ENCODE assay signal across 8 cellular contexts in the genomic region with DNA sequence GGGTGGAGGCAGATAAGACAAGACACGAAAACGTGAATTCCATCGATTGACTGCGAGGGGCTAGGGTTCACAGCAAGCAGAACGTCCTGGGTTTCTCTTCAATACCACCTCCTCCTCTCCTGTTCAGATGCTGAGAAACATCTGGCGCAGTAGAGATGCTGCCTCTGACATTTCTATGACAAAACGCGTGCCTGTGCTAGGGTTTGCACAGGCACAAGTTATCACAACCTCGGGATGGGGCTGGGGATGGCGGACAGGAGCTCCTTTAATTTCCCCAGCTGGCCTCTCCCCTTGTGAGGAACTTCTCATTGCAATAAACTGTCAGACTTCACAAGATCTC.
A peak's percentile ranks its signal among the peaks of the same experiment; 100 is the strongest.
DNase-seq lines count a peak whose midpoint lies in the region; ATAC-seq and TF ChIP-seq lines count a peak whose summit lies in the region.

No MANE protein-coding gene starts in this region.

- peak overlapping the region; percentile 99 for H3K18ac ChIP-seq in neuronal stem cell (ENCODE audit: low read length)

- peak overlapping the region; percentile 91 for H3K4me2 ChIP-seq in PC-3 (ENCODE audit: low read length)
- peak overlapping the region; percentile 89 for H3K4me2 ChIP-seq in neuronal stem cell (ENCODE audit: insufficient read depth, low read length, poor library complexity, severe bottlenecking)

- H3K14ac ChIP-seq in neuronal stem cell (ENCODE audit: low read length), result peak overlapping the region; percentile 83

- CTCF ChIA-PET in CD8-positive, alpha-beta T cell (lab: Charles Lee), result interaction anchor here (0.7 to 3.8 kb wide), 7 partner anchors 33 to 161 kb away, joined by 3 to 15 read pairs (median 4); no protein-coding TSS in a partner anchor
- CTCF ChIA-PET in PC-3 (lab: Charles Lee), result interaction anchor here (0.5 kb wide), 1 partner anchor 217 kb away, joined by 3 read pairs; no protein-coding TSS in a partner anchor

- H3K79me1 ChIP-seq in neuronal stem cell (ENCODE audit: low read depth, low read length), result peaks cover 5% of the 10 kb centered on the region

- no peaks in the 10 kb centered on the region for H3K9me3 ChIP-seq in CD8-positive, alpha-beta T cell (ENCODE audit: low read length)
- H3K9me3 ChIP-seq in PC-3 (ENCODE audit: low read length) (no peaks in the 10 kb centered on the region), neuronal stem cell (replicated peaks in 1 of 2; ENCODE audit: control insufficient read depth in 2 of 2, insufficient read depth in 1 of 2, low read depth in 1 of 2, low read length in 2 of 2) (no peaks in the 10 kb centered on the region)

- peak overlapping the region; percentile 18 for H2BK120ac ChIP-seq in neuronal stem cell (ENCODE audit: low read depth, low read length)

- POLR2A ChIA-PET in CD8-positive, alpha-beta T cell (lab: Charles Lee), result interaction anchor here (0.8 to 1.6 kb wide), 4 partner anchors 33 to 87 kb away, joined by 3 to 5 read pairs (median 4); no protein-coding TSS in a partner anchor
- POLR2A ChIA-PET in PC-3 (lab: Charles Lee; ENCODE audit: unreplicated experiment), result no interaction called here

- H3K4ac ChIP-seq in neuronal stem cell (ENCODE audit: low read length), result no peak overlapping the region

- peaks cover 57% of the 10 kb centered on the region for H3K79me2 ChIP-seq in PC-3 (ENCODE audit: low read length)

- H3K9me2 ChIP-seq in PC-3 (replicated peaks; ENCODE audit: low read length), result no peaks in the 10 kb centered on the region

- no peaks in the 10 kb centered on the region for H3K36me3 Mint-ChIP-seq in CD8-positive, alpha-beta T cell

- peaks cover 43% of the 10 kb centered on the region for H3K4me1 ChIP-seq in CD8-positive, alpha-beta T cell (ENCODE audit: insufficient read depth, low read length)
- H3K4me1 ChIP-seq in PC-3 (ENCODE audit: insufficient read depth, low read length) (peaks cover 13% of the 10 kb centered on the region; the same call in 1 of the 2 replicates), neuronal stem cell (ENCODE audit: control insufficient read depth in 2 of 2, insufficient read depth in 1 of 2, low read depth in 1 of 2, low read length in 2 of 2) (peaks cover 18 to 25% of the 10 kb centered on the region in 2 donors)

- H3K27ac Mint-ChIP-seq in CD8-positive, alpha-beta T cell, result peak overlapping the region; percentile 57

- H3K23ac ChIP-seq in neuronal stem cell (ENCODE audit: low read depth, low read length, poor library complexity), result no peak overlapping the region

- H2AK5ac ChIP-seq in neuronal stem cell (ENCODE audit: low read depth, low read length), result peak overlapping the region; percentile 91

- no peaks in the 10 kb centered on the region for H3K27me3 Mint-ChIP-seq in CD8-positive, alpha-beta T cell (ENCODE audit: low read depth)

- no peak overlapping the region for H2BK12ac ChIP-seq in neuronal stem cell (ENCODE audit: low read length)

- H4K91ac ChIP-seq in neuronal stem cell (ENCODE audit: low read depth, low read length, poor library complexity), result no peak overlapping the region

- peak overlapping the region; percentile 59 for H3K27ac ChIP-seq in CD8-positive, alpha-beta T cell (ENCODE audit: low read depth, low read length)
- H3K27ac ChIP-seq in PC-3 (ENCODE audit: low read length) (peak overlapping the region; percentile 69), epithelial cell of prostate (peak overlapping the region; percentile 85), neuronal stem cell (replicated peaks; ENCODE audit: low read length) (peak overlapping the region; percentile 24)

- peaks cover 37% of the 10 kb centered on the region for H4K20me1 ChIP-seq in PC-3 (ENCODE audit: low read length)

- H2AFZ ChIP-seq in PC-3 (ENCODE audit: low read length), result no peak overlapping the region
- peak overlapping the region; percentile 98 for H2AFZ ChIP-seq in neuronal stem cell (ENCODE audit: low read length)

- H3F3A ChIP-seq in PC-3 (ENCODE audit: low read length, unreplicated experiment), result no peaks in the 10 kb centered on the region

- no peak for TF ChIP-seq CTCF in CD8-positive, alpha-beta T cell (IDR thresholded peaks at IDR 0.05)
- no peak for TF ChIP-seq CTCF in PC-3 (conservative IDR thresholded peaks at IDR 0.05; ENCODE audit: low read depth, low read length)

- peak overlapping the region; percentile 95 for H2BK5ac ChIP-seq in neuronal stem cell (ENCODE audit: low read length)

- TSS peak; percentile 24 for BruUV-seq in PC-3 (replicated peaks; lab: Mats Ljungman, UMichigan)

- H3K9ac ChIP-seq in PC-3 (ENCODE audit: low read length) (peak overlapping the region; percentile 89), neuronal stem cell (ENCODE audit: low read depth, low read length, poor library complexity) (peak overlapping the region; percentile 95)

- intact Hi-C loops in CD8-positive, alpha-beta T cell (cut with DNase I, micrococcal nuclease), result loop anchor here (2.0 to 5.0 kb wide), 4 partner anchors 52 to 1057 kb away; partner anchors contain the start of gene BAMBI (in 1 of the 2)
- intact Hi-C loops in PC-3 (cut with micrococcal nuclease), result loop anchor here (2.0 kb wide), 2 partner anchors 20 to 200 kb away; no protein-coding TSS in a partner anchor

- no peak for ATAC-seq in CD8-positive, alpha-beta T cell
- ATAC-seq in PC-3, result no peak
- ATAC-seq in GM18861 (IDR thresholded peaks at IDR 0.05; ENCODE audit: unreplicated experiment), result no peak
- ATAC-seq in HG02763 (IDR thresholded peaks at IDR 0.05; ENCODE audit: unreplicated experiment), result no peak

- peaks cover 48% of the 10 kb centered on the region for H3K4me1 Mint-ChIP-seq in CD8-positive, alpha-beta T cell (ENCODE audit: low read depth)

- no peak overlapping the region for H4K8ac ChIP-seq in neuronal stem cell (ENCODE audit: low read depth, low read length)

- H3K9me3 Mint-ChIP-seq in CD8-positive, alpha-beta T cell, result no peaks in the 10 kb centered on the region

- no peaks in the 10 kb centered on the region for H3K27me3 ChIP-seq in CD8-positive, alpha-beta T cell (ENCODE audit: insufficient read depth, low read length)
- H3K27me3 ChIP-seq in PC-3 (ENCODE audit: low read length), result no peaks in the 10 kb centered on the region
- H3K27me3 ChIP-seq in neuronal stem cell (ENCODE audit: control insufficient read depth in 3 of 3, insufficient read depth in 3 of 3, low read depth in 1 of 3, low read length in 3 of 3), result peaks cover 0 to 15% (median 0%) of the 10 kb centered on the region in 3 experiments

- H2BK15ac ChIP-seq in neuronal stem cell (ENCODE audit: low read length), result peak overlapping the region; percentile 75

- no peak for DNase-seq in CD8-positive, alpha-beta T cell
- DNase-seq in PC-3 (no peak), epithelial cell of prostate (ENCODE audit: low read depth, low spot score) (no peak), neuronal stem cell (ENCODE audit: low spot score) (no peak), NCI-H510A (lab: John Stamatoyannopoulos, UW) (no peak)
- DNase-seq in stimulated activated CD4-positive, alpha-beta T cell treated with anti-CD3 and anti-CD28 coated beads, Interleukin-4, amount 100 ng/mL, for 1 hour, result no peak

- no CpG with 5 or more reads among the region's 10 CpGs for WGBS in neuronal stem cell (ENCODE audit: extremely low coverage in 2 of 2, insufficient read length in 2 of 2, insufficient replicate concordance in 1 of 2), 2 donors

- no peaks in the 10 kb centered on the region for H3K36me3 ChIP-seq in CD8-positive, alpha-beta T cell (ENCODE audit: insufficient read depth, low read length)
- peaks cover 5% of the 10 kb centered on the region; the same call in 1 of the 2 replicates for H3K36me3 ChIP-seq in PC-3 (ENCODE audit: low read depth, low read length)
- H3K36me3 ChIP-seq in neuronal stem cell (replicated peaks in 1 of 2; ENCODE audit: control insufficient read depth in 2 of 2, insufficient read depth in 2 of 2, low read length in 2 of 2), result no peaks in the 10 kb centered on the region

- H3K4me3 ChIP-seq in CD8-positive, alpha-beta T cell (ENCODE audit: low read depth, low read length), result peak overlapping the region; percentile 77
- H3K4me3 ChIP-seq in PC-3 (ENCODE audit: low read length) (peak overlapping the region; percentile 81), neuronal stem cell (ENCODE audit: low read length in 2 of 2) (peak overlapping the region; percentile 70 to 95)

- H3K4me3 Mint-ChIP-seq in CD8-positive, alpha-beta T cell, result peak overlapping the region; percentile 88

Comparison
In these comparisons a context has a peak if more than half of its experiments do, and no peak if none do; other contexts are left out.
1. H3K27ac ChIP-seq: peak in every context shown above with its lines; median percentile 85 in epithelial cell of prostate; 69 in PC-3; 59 in CD8-positive, alpha-beta T cell; 24 in neuronal stem cell.